In genomic region chr1:23651069-23651808, GRCh38 we compare ENCODE assay signal across 11 cellular contexts. TPM values are rescaled to one million over a fixed set of nuclear protein-coding genes. Genes with fewer than 3 reads are reported as not detected.
DNase-seq lines count a peak whose midpoint lies in the region; ATAC-seq and TF ChIP-seq lines count a peak whose summit lies in the region.
"Had no signal": no experiment of that assay in that cellular context is flagged by ENCODE, and none has a peak within 500 bp of the region (broad histone marks: within the 10 kb centered on the region; RNA-seq: fewer than 3 reads in every experiment).

No MANE protein-coding gene starts in this region.

- POLR2A ChIA-PET in RWPE1 (lab: Yijun Ruan, JAX; ENCODE audit: low non-redundant PET): interaction anchor here (1.2 kb wide), 1 partner anchor 40 kb away, joined by 3 read pairs; the partner anchor contains the start of gene RPL11

- no peaks in the 10 kb centered on the region for H3K9me3 Mint-ChIP-seq in progenitor cell of endocrine pancreas (ENCODE audit: low read depth)
- H3K9me3 Mint-ChIP-seq: activated T-helper 17 cell treated with anti-CD3 and anti-CD28 coated beads, Interleukin-2, amount 50 U/mL, for 72 hours; CD8-positive, alpha-beta memory T cell had no signal

- H3K4me1 Mint-ChIP-seq in progenitor cell of endocrine pancreas (ENCODE audit: low read depth): peaks cover 6% of the 10 kb centered on the region
- H3K4me1 Mint-ChIP-seq: activated T-helper 17 cell treated with anti-CD3 and anti-CD28 coated beads, Interleukin-2, amount 50 U/mL, for 72 hours; CD8-positive, alpha-beta memory T cell had no signal

- DNase-seq in EL: peak; percentile 66
- peak; percentile 80 for DNase-seq in RWPE1 (ENCODE audit: low spot score)
- peak; percentile 50 to 73 for DNase-seq in foreskin keratinocyte
- no peak for DNase-seq in progenitor cell of endocrine pancreas (ENCODE audit: low spot score, unreplicated experiment)
- DNase-seq in SW 1271 (lab: John Stamatoyannopoulos, UW): no peak
- DNase-seq in activated CD4-positive, alpha-beta T cell treated with anti-CD3 and anti-CD28 coated beads, Interleukin-2, amount 50 U/mL, for 48 hours: no peak
- DNase-seq: CD8-positive, alpha-beta memory T cell had no signal

- H3K27ac Mint-ChIP-seq in progenitor cell of endocrine pancreas: peak overlapping the region; percentile 70
- H3K27ac Mint-ChIP-seq: activated T-helper 17 cell treated with anti-CD3 and anti-CD28 coated beads, Interleukin-2, amount 50 U/mL, for 72 hours; CD8-positive, alpha-beta memory T cell had no signal

- TF ChIP-seq CTCF in RWPE1 (conservative IDR thresholded peaks at IDR 0.05; ENCODE audit: low read depth): no peak
- TF ChIP-seq CTCF in foreskin keratinocyte (conservative IDR thresholded peaks at IDR 0.05): no peak
- TF ChIP-seq CTCF in progenitor cell of endocrine pancreas (IDR thresholded peaks at IDR 0.05; ENCODE audit: unreplicated experiment): no peak

- CTCF ChIA-PET in RWPE1 (lab: Yijun Ruan, JAX): interaction anchor here (0.7 kb wide), 1 partner anchor 46 kb away, joined by 3 read pairs; no protein-coding TSS in a partner anchor

- ATAC-seq in foreskin keratinocyte: peak; percentile 64
- no peak for ATAC-seq in GM19351 (IDR thresholded peaks at IDR 0.05; ENCODE audit: unreplicated experiment)
- ATAC-seq in GM18858 (IDR thresholded peaks at IDR 0.05; ENCODE audit: unreplicated experiment): no peak
- ATAC-seq: activated T-helper 17 cell treated with anti-CD3 and anti-CD28 coated beads, Interleukin-2, amount 50 U/mL, for 72 hours had no signal

- no peak overlapping the region for H3K4me3 Mint-ChIP-seq in progenitor cell of endocrine pancreas (ENCODE audit: low read depth)
- H3K4me3 Mint-ChIP-seq: activated T-helper 17 cell treated with anti-CD3 and anti-CD28 coated beads, Interleukin-2, amount 50 U/mL, for 72 hours; CD8-positive, alpha-beta memory T cell had no signal

- H3K27me3 ChIP-seq in foreskin keratinocyte: peaks cover 7% of the 10 kb centered on the region
- H3K27me3 ChIP-seq: testis had no signal

- no peaks in the 10 kb centered on the region for H3K36me3 Mint-ChIP-seq in progenitor cell of endocrine pancreas (ENCODE audit: insufficient read depth)
- H3K36me3 Mint-ChIP-seq: CD8-positive, alpha-beta memory T cell had no signal

- H3K4me1 ChIP-seq in foreskin keratinocyte: no peaks in the 10 kb centered on the region
- H3K4me1 ChIP-seq: testis had no signal

- H3K27ac ChIP-seq in RWPE1 (no peak overlapping the region), foreskin keratinocyte (no peak overlapping the region)
- H3K27ac ChIP-seq: testis had no signal

- H3K27me3 Mint-ChIP-seq in progenitor cell of endocrine pancreas: peaks cover 8% of the 10 kb centered on the region

RNA-seq across cellular contexts. Expression of gene RPL11, which starts 40.4 kb away (rescaled TPM):
- total RNA-seq in foreskin keratinocyte: 1,719 and 1,767 TPM in 2 replicates
- 2,860 and 2,885 TPM in 2 replicates for polyA plus RNA-seq in foreskin keratinocyte
- 1,136 and 1,157 TPM in 2 replicates for total RNA-seq in progenitor cell of endocrine pancreas

Comparison
In these comparisons a context has a peak if more than half of its experiments do, and no peak if none do; other contexts are left out.
1. DNase-seq: peak in EL (single experiment), RWPE1 (single experiment) and foreskin keratinocyte (2 of 2); none in progenitor cell of endocrine pancreas (single experiment), SW 1271 (0 of 2) and activated CD4-positive, alpha-beta T cell treated with anti-CD3 and anti-CD28 coated beads, Interleukin-2, amount 50 U/mL, for 48 hours (0 of 2).